In the genomic region with DNA sequence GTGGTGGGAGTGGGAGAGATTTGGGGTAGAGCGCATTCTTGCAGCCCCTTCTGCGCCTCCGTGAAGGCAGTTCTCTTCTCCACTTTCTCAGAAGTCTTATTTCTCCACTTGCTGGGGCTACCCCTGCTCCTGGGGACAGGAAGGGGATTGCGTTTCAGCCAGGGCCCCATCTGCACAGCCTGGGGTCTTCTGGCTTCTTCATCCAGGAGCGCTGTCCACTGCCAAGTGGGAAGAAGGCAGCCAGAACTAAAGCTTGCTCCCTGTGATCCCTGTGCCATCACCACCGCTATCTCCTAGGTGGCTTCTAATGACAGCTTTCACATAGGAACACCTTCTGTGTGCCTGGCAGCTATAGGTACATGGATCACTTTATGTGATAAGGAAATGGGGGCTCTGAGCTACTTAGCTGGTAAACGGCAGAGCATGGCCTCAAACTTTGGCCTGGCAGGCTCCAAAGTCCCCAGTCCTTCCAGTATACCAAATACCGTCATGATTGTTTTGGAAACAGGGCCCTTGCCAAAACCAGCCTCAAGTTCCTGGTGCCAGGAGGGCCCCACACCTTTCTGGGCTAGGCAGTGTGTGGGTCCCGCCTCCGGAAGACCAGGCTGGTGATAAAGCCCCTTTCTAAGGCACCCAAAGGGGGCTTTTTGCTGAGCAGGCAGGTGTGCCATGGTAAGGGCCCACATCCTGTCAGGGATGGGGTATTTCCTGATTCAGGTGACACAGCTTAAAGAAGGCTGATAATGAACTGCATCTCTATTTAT, we compare ENCODE assay signal across 16 cellular contexts.
A peak's percentile ranks its signal among the peaks of the same experiment; 100 is the strongest.
DNase-seq lines count a peak whose midpoint lies in the region; ATAC-seq and TF ChIP-seq lines count a peak whose summit lies in the region.
"Had no signal": no experiment of that assay in that cellular context is flagged by ENCODE, and none has a peak within 500 bp of the region (broad histone marks: within the 10 kb centered on the region; RNA-seq: fewer than 3 reads in every experiment).

No MANE protein-coding gene starts in this region.

- no peaks in the 10 kb centered on the region for H3K9me3 Mint-ChIP-seq in osteocyte (ENCODE audit: unreplicated experiment)
- H3K9me3 Mint-ChIP-seq in activated T-helper 2 cell treated with anti-CD3 and anti-CD28 coated beads, Interferon-gamma antibody, Interleukin-2, Interleukin-4, amounts not matched to agents 10 μg/mL and 5 μg/mL and 100 μg/mL, durations not matched to agents 14 hours and 24 hours and 36 hours: no peaks in the 10 kb centered on the region
- H3K9me3 Mint-ChIP-seq: central memory CD8-positive, alpha-beta T cell; T-helper 1 cell treated with Interleukin-12 subunit alpha and Interleukin-12 subunit beta and Interleukin-4 antibody, amounts not matched to agents 30 μg/mL and 1 μg/mL, for 36 hours had no signal

- H3K9ac ChIP-seq in HUES48 (ENCODE audit: low read depth, low read length) (no peak overlapping the region), iPS-20b (ENCODE audit: low read depth, low read length) (no peak overlapping the region)
- H3K9ac ChIP-seq: GM23248 had no signal

- no peak for TF ChIP-seq POLR2A in testis (IDR thresholded peaks at IDR 0.05)

- H3K27me3 ChIP-seq in HUES48 (ENCODE audit: control insufficient read depth, insufficient read depth, low read length): peaks cover 45% of the 10 kb centered on the region
- H3K27me3 ChIP-seq in Panc1 (ENCODE audit: control insufficient read depth, insufficient read depth, low read length): 0 out of 2 replicates have a peak, but pooled peaks cover 2% of the 10 kb centered on the region
- peaks cover 30% of the 10 kb centered on the region for H3K27me3 ChIP-seq in iPS-20b (ENCODE audit: insufficient read depth, low read length)
- H3K27me3 ChIP-seq in testis: no peaks in the 10 kb centered on the region

- no peaks in the 10 kb centered on the region for H3K36me3 Mint-ChIP-seq in osteocyte (ENCODE audit: unreplicated experiment)
- H3K36me3 Mint-ChIP-seq in activated T-helper 2 cell treated with anti-CD3 and anti-CD28 coated beads, Interferon-gamma antibody, Interleukin-2, Interleukin-4, amounts not matched to agents 10 μg/mL and 5 μg/mL and 100 μg/mL, durations not matched to agents 14 hours and 24 hours and 36 hours (ENCODE audit: low read depth): no peaks in the 10 kb centered on the region

- H3K4me3 ChIP-seq in HUES48 (ENCODE audit: low read depth, low read length) (peak overlapping the region; percentile 41), Panc1 (ENCODE audit: low read depth in 2 of 2, low read length in 2 of 2) (no peak overlapping the region), iPS-20b (ENCODE audit: low read length) (peak overlapping the region; percentile 19), testis (no peak overlapping the region)
- H3K4me3 ChIP-seq: esophagus muscularis mucosa, GM23248, K562, upper lobe of left lung had no signal

- peaks cover 50% of the 10 kb centered on the region for H3K27me3 Mint-ChIP-seq in osteocyte (ENCODE audit: unreplicated experiment)
- peaks cover 5% of the 10 kb centered on the region for H3K27me3 Mint-ChIP-seq in activated T-helper 2 cell treated with anti-CD3 and anti-CD28 coated beads, Interferon-gamma antibody, Interleukin-2, Interleukin-4, amounts not matched to agents 10 μg/mL and 5 μg/mL and 100 μg/mL, durations not matched to agents 14 hours and 24 hours and 36 hours (ENCODE audit: low read depth)

- H3K36me3 ChIP-seq in HUES48 (ENCODE audit: control insufficient read depth, insufficient read depth, low read length): no peaks in the 10 kb centered on the region
- no peaks in the 10 kb centered on the region for H3K36me3 ChIP-seq in Panc1 (ENCODE audit: control insufficient read depth, insufficient read depth, low read length)
- no peaks in the 10 kb centered on the region for H3K36me3 ChIP-seq in iPS-20b (ENCODE audit: insufficient read depth, low read depth, low read length)
- no peaks in the 10 kb centered on the region for H3K36me3 ChIP-seq in testis (ENCODE audit: low read depth, missing control alignments)
- H3K36me3 ChIP-seq: esophagus muscularis mucosa, upper lobe of left lung had no signal

- H3K9me3 ChIP-seq in HUES48 (ENCODE audit: control insufficient read depth, insufficient read depth, low read length) (no peaks in the 10 kb centered on the region), Panc1 (ENCODE audit: control insufficient read depth, insufficient read depth, low read depth, low read length) (no peaks in the 10 kb centered on the region), iPS-20b (ENCODE audit: insufficient read depth, low read depth, low read length) (no peaks in the 10 kb centered on the region), testis (no peaks in the 10 kb centered on the region)
- H3K9me3 ChIP-seq: esophagus muscularis mucosa, upper lobe of left lung had no signal

- ATAC-seq in Panc1: no peak

- peak; percentile 19 for TF ChIP-seq CTCF in Panc1 (IDR thresholded peaks at IDR 0.05)
- TF ChIP-seq CTCF in osteocyte (IDR thresholded peaks at IDR 0.05): no peak
- TF ChIP-seq CTCF in testis (IDR thresholded peaks at IDR 0.05): no peak

- peaks cover 3% of the 10 kb centered on the region for H3K4me1 Mint-ChIP-seq in osteocyte (ENCODE audit: unreplicated experiment)
- no peaks in the 10 kb centered on the region for H3K4me1 Mint-ChIP-seq in activated T-helper 2 cell treated with anti-CD3 and anti-CD28 coated beads, Interferon-gamma antibody, Interleukin-2, Interleukin-4, amounts not matched to agents 10 μg/mL and 5 μg/mL and 100 μg/mL, durations not matched to agents 14 hours and 24 hours and 36 hours (ENCODE audit: low read depth)
- H3K4me1 Mint-ChIP-seq: B cell; central memory CD8-positive, alpha-beta T cell had no signal

- DNase-seq in Panc1 (ENCODE audit: low read depth, low spot score): no peak
- DNase-seq in osteocyte (ENCODE audit: extremely low spot score, unreplicated experiment): peak; percentile 79
- no peak for DNase-seq in testis
- no peak for DNase-seq in NCI-H510A treated with DMSO at 0.1 percent for 48 hours (lab: John Stamatoyannopoulos, UW)
- DNase-seq in activated T-helper 2 cell treated with anti-CD3 and anti-CD28 coated beads, Interferon-gamma antibody, Interleukin-2, Interleukin-4, amounts not matched to agents 10 μg/mL and 5 μg/mL and 100 μg/mL, durations not matched to agents 14 hours and 24 hours and 36 hours (ENCODE audit: low spot score): no peak
- DNase-seq: NCI-H1048; stimulated activated naive CD4-positive, alpha-beta T cell treated with Interleukin-2 at 50 U/mL for 16 hours had no signal

- H3K4me1 ChIP-seq in HUES48 (ENCODE audit: control insufficient read depth, insufficient read depth, low read length): peaks cover 30% of the 10 kb centered on the region
- H3K4me1 ChIP-seq in Panc1 (ENCODE audit: control insufficient read depth, insufficient read depth, low read length): peaks cover 9% of the 10 kb centered on the region; the same call in 1 of the 2 replicates
- H3K4me1 ChIP-seq in iPS-20b (ENCODE audit: insufficient read depth, low read length): peaks cover 28% of the 10 kb centered on the region
- H3K4me1 ChIP-seq in testis: no peaks in the 10 kb centered on the region

- H3K4me3 Mint-ChIP-seq in osteocyte (ENCODE audit: unreplicated experiment): no peak overlapping the region
- H3K4me3 Mint-ChIP-seq in activated T-helper 2 cell treated with anti-CD3 and anti-CD28 coated beads, Interferon-gamma antibody, Interleukin-2, Interleukin-4, amounts not matched to agents 10 μg/mL and 5 μg/mL and 100 μg/mL, durations not matched to agents 14 hours and 24 hours and 36 hours (ENCODE audit: low read depth): no peak overlapping the region
- H3K4me3 Mint-ChIP-seq: B cell; central memory CD8-positive, alpha-beta T cell; T-helper 1 cell treated with Interleukin-12 subunit alpha and Interleukin-12 subunit beta and Interleukin-4 antibody, amounts not matched to agents 30 μg/mL and 1 μg/mL, for 36 hours had no signal

- intact Hi-C loops in Panc1 (cut with micrococcal nuclease; ENCODE audit: unreplicated experiment): loop anchor here (1.0 to 5.0 kb wide), 4 partner anchors 231 to 635 kb away; no protein-coding TSS in a partner anchor
- intact Hi-C loops in testis (cut with DNase I; ENCODE audit: low total_unique reads): loop anchor here (5.0 kb wide), 1 partner anchor 379 kb away; no protein-coding TSS in a partner anchor
- intact Hi-C loops in activated T-helper 2 cell treated with anti-CD3 and anti-CD28 coated beads, Interferon-gamma antibody, Interleukin-2, Interleukin-4, amounts not matched to agents 10 μg/mL and 5 μg/mL and 100 μg/mL, durations not matched to agents 14 hours and 24 hours and 36 hours (cut with micrococcal nuclease): no loop called here

- 52 to 55% methylated on average over 7 to 10 of the region's 10 CpGs for WGBS in testis, 2 donors

- H3K27ac Mint-ChIP-seq in osteocyte (ENCODE audit: unreplicated experiment): no peak overlapping the region
- H3K27ac Mint-ChIP-seq in activated T-helper 2 cell treated with anti-CD3 and anti-CD28 coated beads, Interferon-gamma antibody, Interleukin-2, Interleukin-4, amounts not matched to agents 10 μg/mL and 5 μg/mL and 100 μg/mL, durations not matched to agents 14 hours and 24 hours and 36 hours: no peak overlapping the region
- H3K27ac Mint-ChIP-seq: B cell; T-helper 1 cell treated with Interleukin-12 subunit alpha and Interleukin-12 subunit beta and Interleukin-4 antibody, amounts not matched to agents 30 μg/mL and 1 μg/mL, for 36 hours had no signal

- no TSS peak for BruUV-seq in Panc1 (replicated peaks; lab: Mats Ljungman, UMichigan)

- POLR2A ChIA-PET in Panc1 (lab: Charles Lee): no interaction called here

- in situ Hi-C loops in Panc1 (cut with HindIII; ENCODE audit: low pct_unique_long_range_greater_than_20kb, low sequenced_read_pairs): no loop called here

- CTCF ChIA-PET in Panc1 (lab: Charles Lee): interaction anchor here (2.5 kb wide), 1 partner anchor 230 kb away, joined by 8 read pairs; no protein-coding TSS in a partner anchor

- H3K27ac ChIP-seq in HUES48 (ENCODE audit: low read depth, low read length) (no peak overlapping the region), Panc1 (ENCODE audit: low read length) (no peak overlapping the region), iPS-20b (ENCODE audit: low read length) (no peak overlapping the region), testis (no peak overlapping the region)
- H3K27ac ChIP-seq: esophagus muscularis mucosa, GM23248, upper lobe of left lung had no signal

Comparison
In these comparisons a context has a peak if more than half of its experiments do, and no peak if none do; other contexts are left out.
1. H3K4me3 ChIP-seq: peak in HUES48 (single experiment) and iPS-20b (single experiment); none in Panc1 (0 of 2) and testis (0 of 2).